ENCODE assay signal across 33 cellular contexts in genomic region chr4:147370881-147371280, GRCh38.
DNase-seq lines count a peak whose midpoint lies in the region; ATAC-seq, FAIRE-seq and TF ChIP-seq lines count a peak whose summit lies in the region.
"Had no signal": no experiment of that assay in that cellular context is flagged by ENCODE, and none has a peak within 500 bp of the region (broad histone marks: within the 10 kb centered on the region; RNA-seq: fewer than 3 reads in every experiment).

No MANE protein-coding gene starts in this region.

- H3K9me3 ChIP-seq in upper lobe of left lung = no peaks in the 10 kb centered on the region
- H3K9me3 ChIP-seq: tibial artery had no signal

- no peaks in the 10 kb centered on the region for H3K36me3 ChIP-seq in bronchial epithelial cell (ENCODE audit: control insufficient read depth, insufficient read depth, low read length)
- no peaks in the 10 kb centered on the region for H3K36me3 ChIP-seq in upper lobe of left lung
- H3K36me3 ChIP-seq: heart right ventricle, spleen, tibial artery had no signal

- TF ChIP-seq CTCF in LNCaP clone FGC (IDR thresholded peaks at IDR 0.05; ENCODE audit: control insufficient read depth, extremely low read depth, insufficient read depth) = no peak
- TF ChIP-seq CTCF in bronchial epithelial cell (IDR thresholded peaks at IDR 0.05; ENCODE audit: insufficient read depth, low read length, severe bottlenecking) = no peak
- TF ChIP-seq CTCF in mesothelial cell of epicardium (IDR thresholded peaks at IDR 0.05; ENCODE audit: unreplicated experiment) = no peak
- TF ChIP-seq CTCF in upper lobe of left lung (IDR thresholded peaks at IDR 0.05) = no peak

- peaks cover 33% of the 10 kb centered on the region for H3K36me3 Mint-ChIP-seq in mesothelial cell of epicardium
- no peaks in the 10 kb centered on the region for H3K36me3 Mint-ChIP-seq in activated naive CD4-positive, alpha-beta T cell treated with anti-CD3 and anti-CD28 coated beads for 36 hours (ENCODE audit: low read depth)
- H3K36me3 Mint-ChIP-seq in activated T-cell treated with anti-CD3 and anti-CD28 coated beads, Interleukin-2, amount 50 U/mL, for 4 hours (ENCODE audit: insufficient read depth) = no peaks in the 10 kb centered on the region
- H3K36me3 Mint-ChIP-seq: CD4-positive, CD25-positive, alpha-beta regulatory T cell; naive thymus-derived CD8-positive, alpha-beta T cell had no signal

- H3K27me3 Mint-ChIP-seq in mesothelial cell of epicardium (ENCODE audit: low read depth) = no peaks in the 10 kb centered on the region
- H3K27me3 Mint-ChIP-seq in stimulated activated naive CD8-positive, alpha-beta T cell treated with anti-CD3 and anti-CD28 coated beads, Interleukin-15, amount 100 ng/mL, for 72 hours = no peaks in the 10 kb centered on the region
- H3K27me3 Mint-ChIP-seq in activated naive CD4-positive, alpha-beta T cell treated with anti-CD3 and anti-CD28 coated beads for 36 hours (ENCODE audit: low read depth) = no peaks in the 10 kb centered on the region
- no peaks in the 10 kb centered on the region for H3K27me3 Mint-ChIP-seq in activated T-cell treated with anti-CD3 and anti-CD28 coated beads, Interleukin-2, amount 50 U/mL, for 4 hours (ENCODE audit: low read depth)
- H3K27me3 Mint-ChIP-seq: CD4-positive, CD25-positive, alpha-beta regulatory T cell had no signal

- ATAC-seq in upper lobe of left lung (ENCODE audit: low FRiP score in 2 of 2) = peak; percentile 28 to 52
- no peak for ATAC-seq in stimulated activated naive CD8-positive, alpha-beta T cell treated with anti-CD3 and anti-CD28 coated beads, Interleukin-15, amount 100 ng/mL, for 72 hours
- ATAC-seq in activated T-cell treated with anti-CD3 and anti-CD28 coated beads, Interleukin-2, amount 50 U/mL, for 4 hours = no peak
- ATAC-seq: heart right ventricle; left lobe of liver; naive thymus-derived CD8-positive, alpha-beta T cell had no signal

- TF ChIP-seq POLR2A in upper lobe of left lung (IDR thresholded peaks at IDR 0.05) = no peak

- no peaks in the 10 kb centered on the region for H3K27me3 ChIP-seq in bronchial epithelial cell (ENCODE audit: control insufficient read depth, insufficient read depth, low read length)
- no peaks in the 10 kb centered on the region for H3K27me3 ChIP-seq in upper lobe of left lung
- H3K27me3 ChIP-seq: heart right ventricle, spleen, tibial artery had no signal

- H3K27ac ChIP-seq in upper lobe of left lung = peak overlapping the region in 1 of 4 donors; percentile 22
- H3K27ac ChIP-seq: GM23248, KMS-11, spleen, tibial artery, VCaP had no signal

- no peak for FAIRE-seq in bronchial epithelial cell (lab: Jason Lieb, UNC)
- FAIRE-seq: G401.6 had no signal

- DNase-seq in LNCaP clone FGC (ENCODE audit: low read depth) = peak; percentile 14
- DNase-seq in bronchial epithelial cell (ENCODE audit: low read depth) = peak; percentile 74
- DNase-seq in mesothelial cell of epicardium (ENCODE audit: low spot score in 2 of 2, unreplicated experiment in 2 of 2) = no peak
- DNase-seq in upper lobe of left lung = no peak
- DNase-seq in stimulated activated naive CD8-positive, alpha-beta T cell treated with anti-CD3 and anti-CD28 coated beads, Interleukin-15, amount 100 ng/mL, for 72 hours = no peak
- no peak for DNase-seq in activated naive CD4-positive, alpha-beta T cell treated with anti-CD3 and anti-CD28 coated beads for 36 hours
- DNase-seq in activated T-cell treated with anti-CD3 and anti-CD28 coated beads, Interleukin-2, amount 50 U/mL, for 4 hours = no peak
- no peak for DNase-seq in SK-N-DZ (ENCODE audit: low spot score)
- DNase-seq: activated CD4-positive, alpha-beta T cell treated with anti-CD3 and anti-CD28 coated beads, Interleukin-2, amount 10 ng/mL, durations not matched to agents 7 days and 5 days; activated naive CD4-positive, alpha-beta T cell treated with anti-CD3 and anti-CD28 coated beads, Interleukin-2, amount 50 U/mL, for 16 hours; amygdala; caudate nucleus; CD4-positive, CD25-positive, alpha-beta regulatory T cell; DMS 273 treated with DMSO at 0.1 percent for 48 hours; heart right ventricle; MV-4-11; naive thymus-derived CD8-positive, alpha-beta T cell; NCI-H1694; NCI-H2171 treated with DMSO at 0.1 percent for 48 hours; NCI-H526; occipital lobe; RPMI8226; spleen; stimulated activated CD4-positive, alpha-beta T cell treated with anti-CD3 and anti-CD28 coated beads, Interleukin-2, amount 100 ng/mL, for 48 hours; stimulated activated naive CD4-positive, alpha-beta T cell treated with Interleukin-2 at 50 U/mL for 16 hours; tibial artery had no signal

- H3K9me3 Mint-ChIP-seq in mesothelial cell of epicardium = peaks cover 45% of the 10 kb centered on the region
- H3K9me3 Mint-ChIP-seq in stimulated activated naive CD8-positive, alpha-beta T cell treated with anti-CD3 and anti-CD28 coated beads, Interleukin-15, amount 100 ng/mL, for 72 hours = peaks cover 0 to 1% of the 10 kb centered on the region in 2 donors
- peaks cover 3% of the 10 kb centered on the region for H3K9me3 Mint-ChIP-seq in activated naive CD4-positive, alpha-beta T cell treated with anti-CD3 and anti-CD28 coated beads for 36 hours
- H3K9me3 Mint-ChIP-seq in activated T-cell treated with anti-CD3 and anti-CD28 coated beads, Interleukin-2, amount 50 U/mL, for 4 hours = peaks cover 3% of the 10 kb centered on the region
- H3K9me3 Mint-ChIP-seq: activated CD4-positive, alpha-beta T cell treated with anti-CD3 and anti-CD28 coated beads, Interleukin-2, amount 10 ng/mL, durations not matched to agents 7 days and 5 days; activated T-helper 1 cell treated with anti-CD3 and anti-CD28 coated beads, Interleukin-12 subunit alpha, Interleukin-12 subunit beta, Interleukin-2, Interleukin-4 antibody, amounts not matched to agents 30 ng/mL and 10 ng/mL and 1 ng/mL, durations not matched to agents 14 hours and 24 hours and 36 hours; T-helper 2 cell treated with Interferon-gamma antibody and Interleukin-4, amounts not matched to agents 5 μg/mL and 100 μg/mL, for 36 hours had no signal

- CTCF ChIA-PET in activated naive CD4-positive, alpha-beta T cell treated with anti-CD3 and anti-CD28 coated beads for 36 hours (lab: Charles Lee) = interaction anchor here (0.7 kb wide), 2 partner anchors 92 to 137 kb away, joined by 3 read pairs; no protein-coding TSS in a partner anchor

- 56 to 74% methylated on average over 2 of the region's 2 CpGs for WGBS in upper lobe of left lung, 2 donors

- peaks cover 31% of the 10 kb centered on the region for H3K4me1 Mint-ChIP-seq in mesothelial cell of epicardium
- no peaks in the 10 kb centered on the region for H3K4me1 Mint-ChIP-seq in stimulated activated naive CD8-positive, alpha-beta T cell treated with anti-CD3 and anti-CD28 coated beads, Interleukin-15, amount 100 ng/mL, for 72 hours
- no peaks in the 10 kb centered on the region for H3K4me1 Mint-ChIP-seq in activated naive CD4-positive, alpha-beta T cell treated with anti-CD3 and anti-CD28 coated beads for 36 hours (ENCODE audit: low read depth)
- no peaks in the 10 kb centered on the region for H3K4me1 Mint-ChIP-seq in activated T-cell treated with anti-CD3 and anti-CD28 coated beads, Interleukin-2, amount 50 U/mL, for 4 hours (ENCODE audit: low read depth)
- H3K4me1 Mint-ChIP-seq: activated CD4-positive, alpha-beta T cell treated with anti-CD3 and anti-CD28 coated beads, Interleukin-2, amount 10 ng/mL, durations not matched to agents 7 days and 5 days; CD4-positive, CD25-positive, alpha-beta regulatory T cell; naive thymus-derived CD8-positive, alpha-beta T cell had no signal

- H3K4me1 ChIP-seq in upper lobe of left lung = peaks cover 0 to 9% (median 0%) of the 10 kb centered on the region in 4 donors
- H3K4me1 ChIP-seq: heart right ventricle, spleen had no signal

- no peak overlapping the region for H3K4me3 Mint-ChIP-seq in mesothelial cell of epicardium
- no peak overlapping the region for H3K4me3 Mint-ChIP-seq in stimulated activated naive CD8-positive, alpha-beta T cell treated with anti-CD3 and anti-CD28 coated beads, Interleukin-15, amount 100 ng/mL, for 72 hours
- H3K4me3 Mint-ChIP-seq in activated naive CD4-positive, alpha-beta T cell treated with anti-CD3 and anti-CD28 coated beads for 36 hours = no peak overlapping the region
- H3K4me3 Mint-ChIP-seq in activated T-cell treated with anti-CD3 and anti-CD28 coated beads, Interleukin-2, amount 50 U/mL, for 4 hours = no peak overlapping the region
- H3K4me3 Mint-ChIP-seq: activated CD4-positive, alpha-beta T cell treated with anti-CD3 and anti-CD28 coated beads, Interleukin-2, amount 10 ng/mL, durations not matched to agents 7 days and 5 days; activated T-helper 1 cell treated with anti-CD3 and anti-CD28 coated beads, Interleukin-12 subunit alpha, Interleukin-12 subunit beta, Interleukin-2, Interleukin-4 antibody, amounts not matched to agents 30 ng/mL and 10 ng/mL and 1 ng/mL, durations not matched to agents 14 hours and 24 hours and 36 hours; CD4-positive, CD25-positive, alpha-beta regulatory T cell; naive thymus-derived CD8-positive, alpha-beta T cell; T-helper 2 cell treated with Interferon-gamma antibody and Interleukin-4, amounts not matched to agents 5 μg/mL and 100 μg/mL, for 36 hours had no signal

- peak overlapping the region; percentile 28 for H3K27ac Mint-ChIP-seq in mesothelial cell of epicardium
- H3K27ac Mint-ChIP-seq in stimulated activated naive CD8-positive, alpha-beta T cell treated with anti-CD3 and anti-CD28 coated beads, Interleukin-15, amount 100 ng/mL, for 72 hours = no peak overlapping the region
- no peak overlapping the region for H3K27ac Mint-ChIP-seq in activated naive CD4-positive, alpha-beta T cell treated with anti-CD3 and anti-CD28 coated beads for 36 hours
- H3K27ac Mint-ChIP-seq: activated CD4-positive, alpha-beta T cell treated with anti-CD3 and anti-CD28 coated beads, Interleukin-2, amount 10 ng/mL, durations not matched to agents 7 days and 5 days; activated T-helper 1 cell treated with anti-CD3 and anti-CD28 coated beads, Interleukin-12 subunit alpha, Interleukin-12 subunit beta, Interleukin-2, Interleukin-4 antibody, amounts not matched to agents 30 ng/mL and 10 ng/mL and 1 ng/mL, durations not matched to agents 14 hours and 24 hours and 36 hours; CD4-positive, CD25-positive, alpha-beta regulatory T cell; naive thymus-derived CD8-positive, alpha-beta T cell; T-helper 2 cell treated with Interferon-gamma antibody and Interleukin-4, amounts not matched to agents 5 μg/mL and 100 μg/mL, for 36 hours had no signal

- no peak overlapping the region for H3K4me3 ChIP-seq in LNCaP clone FGC (ENCODE audit: low read depth, low read length)
- no peak overlapping the region for H3K4me3 ChIP-seq in bronchial epithelial cell (ENCODE audit: low read depth, low read length)
- H3K4me3 ChIP-seq in upper lobe of left lung = no peak overlapping the region
- H3K4me3 ChIP-seq: GM23248, heart right ventricle, spleen, tibial artery had no signal

- intact Hi-C loops in activated naive CD4-positive, alpha-beta T cell treated with anti-CD3 and anti-CD28 coated beads for 36 hours (cut with micrococcal nuclease) = no loop called here

- no peak for TF ChIP-seq EP300 in upper lobe of left lung (IDR thresholded peaks at IDR 0.05)

Comparison
In these comparisons a context has a peak if more than half of its experiments do, and no peak if none do; other contexts are left out.
1. DNase-seq: peak in LNCaP clone FGC (single experiment) and bronchial epithelial cell (single experiment); none in mesothelial cell of epicardium (0 of 2), upper lobe of left lung (0 of 2), stimulated activated naive CD8-positive, alpha-beta T cell treated with anti-CD3 and anti-CD28 coated beads, Interleukin-15, amount 100 ng/mL, for 72 hours (0 of 2), activated naive CD4-positive, alpha-beta T cell treated with anti-CD3 and anti-CD28 coated beads for 36 hours (single experiment), activated T-cell treated with anti-CD3 and anti-CD28 coated beads, Interleukin-2, amount 50 U/mL, for 4 hours (single experiment) and SK-N-DZ (single experiment).
2. ATAC-seq: peak in upper lobe of left lung (2 of 2); none in stimulated activated naive CD8-positive, alpha-beta T cell treated with anti-CD3 and anti-CD28 coated beads, Interleukin-15, amount 100 ng/mL, for 72 hours (single experiment) and activated T-cell treated with anti-CD3 and anti-CD28 coated beads, Interleukin-2, amount 50 U/mL, for 4 hours (0 of 2).